Comparison of ENCODE assay signal across 1 cellular context in the genomic region with DNA sequence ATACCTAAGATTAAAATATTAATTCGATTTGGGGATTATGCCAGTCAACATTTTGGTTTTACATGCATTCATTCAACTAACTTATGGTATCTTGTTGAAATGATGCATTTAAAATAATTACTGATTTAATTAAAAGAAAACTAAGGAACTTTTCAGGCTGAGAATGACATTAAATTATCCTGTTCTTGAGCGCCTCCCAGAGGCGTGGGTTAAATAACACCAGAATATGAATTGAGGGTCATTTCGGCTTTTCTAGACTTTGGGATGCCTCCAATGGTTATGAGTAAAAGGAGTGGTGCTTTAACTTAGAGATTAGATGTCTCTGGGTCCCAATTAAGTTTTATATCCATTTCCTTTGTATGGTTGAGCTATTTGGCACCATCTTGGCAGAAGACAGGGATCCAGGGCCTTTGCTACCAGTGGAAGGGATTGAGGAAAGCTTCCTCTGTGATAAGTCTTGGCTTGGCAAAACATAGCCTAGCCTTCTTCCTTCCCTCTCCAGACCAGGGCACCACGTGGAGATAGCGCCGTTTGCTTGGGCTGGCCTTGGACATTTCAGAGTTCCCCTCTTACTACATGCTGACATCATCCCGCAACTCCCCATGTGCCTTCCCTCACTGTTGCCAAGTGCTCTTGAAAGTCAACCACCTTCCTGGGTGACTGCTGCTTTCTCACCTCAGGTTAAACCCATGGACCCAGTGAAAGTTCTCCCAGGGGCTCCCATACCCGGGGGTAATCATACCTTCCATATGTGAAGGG.
TF ChIP-seq lines count a peak whose summit lies in the region.

No MANE protein-coding gene starts in this region.

TF ChIP-seq in H1, 55 proteins besides CTCF, POLR2A, EP300 and RAD21:
- TF ChIP-seq HDAC2 (IDR thresholded peaks at IDR 0.05; ENCODE audit: borderline replicate concordance in 1 of 2, low read depth in 2 of 2, low read length in 2 of 2), result peak in 1 of 2 experiments; percentile 80; a peak in 1 of 4 replicates
- peak; percentile 22; the same call in 1 of the 2 replicates for TF ChIP-seq BACH1 (IDR thresholded peaks at IDR 0.05; ENCODE audit: low read length)
- no peak for TF ChIP-seq RFX5 (IDR thresholded peaks at IDR 0.05; ENCODE audit: borderline replicate concordance, low read depth, low read length)
- no peak for TF ChIP-seq JUND (IDR thresholded peaks at IDR 0.05; ENCODE audit: low read length)
- TF ChIP-seq SIRT6 (IDR thresholded peaks at IDR 0.05; ENCODE audit: low read length), result no peak
